1 cellular context compared by ENCODE assay signal in the genomic region with DNA sequence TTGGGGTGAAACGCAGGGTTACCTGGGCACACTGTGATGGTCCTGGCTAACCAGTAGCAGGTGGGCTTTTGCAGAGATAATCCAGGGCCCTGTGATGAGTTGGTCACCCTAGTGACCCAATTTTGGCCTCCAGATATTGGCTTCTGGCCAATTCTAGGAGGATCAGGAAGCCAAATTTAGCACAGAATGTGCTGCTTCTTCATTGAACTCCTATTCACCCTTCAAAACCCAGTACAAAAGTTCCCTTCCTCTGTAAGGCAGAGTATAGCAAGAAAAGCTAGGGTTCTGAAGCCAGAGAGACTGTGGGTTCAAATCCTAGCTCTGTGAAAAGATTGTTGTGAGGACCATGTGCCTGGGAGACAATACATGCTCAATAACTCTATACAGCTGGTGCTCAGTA.
TF ChIP-seq lines count a peak whose summit lies in the region.

No MANE protein-coding gene starts in this region.

TF ChIP-seq in H1, 55 proteins besides CTCF, POLR2A, EP300 and RAD21:
- TF ChIP-seq TEAD4 (IDR thresholded peaks at IDR 0.05; ENCODE audit: low read depth, low read length) (no peak), FOSL1 (IDR thresholded peaks at IDR 0.05; ENCODE audit: insufficient read depth, low read depth, low read length) (no peak), HDAC6 (IDR thresholded peaks at IDR 0.05; ENCODE audit: low read depth, low read length) (no peak), RXRA (IDR thresholded peaks at IDR 0.05; ENCODE audit: insufficient read depth, low read depth, low read length) (no peak), KDM5A (IDR thresholded peaks at IDR 0.05; ENCODE audit: low read length) (no peak)
